1 cellular context compared by ENCODE assay signal in the genomic region with DNA sequence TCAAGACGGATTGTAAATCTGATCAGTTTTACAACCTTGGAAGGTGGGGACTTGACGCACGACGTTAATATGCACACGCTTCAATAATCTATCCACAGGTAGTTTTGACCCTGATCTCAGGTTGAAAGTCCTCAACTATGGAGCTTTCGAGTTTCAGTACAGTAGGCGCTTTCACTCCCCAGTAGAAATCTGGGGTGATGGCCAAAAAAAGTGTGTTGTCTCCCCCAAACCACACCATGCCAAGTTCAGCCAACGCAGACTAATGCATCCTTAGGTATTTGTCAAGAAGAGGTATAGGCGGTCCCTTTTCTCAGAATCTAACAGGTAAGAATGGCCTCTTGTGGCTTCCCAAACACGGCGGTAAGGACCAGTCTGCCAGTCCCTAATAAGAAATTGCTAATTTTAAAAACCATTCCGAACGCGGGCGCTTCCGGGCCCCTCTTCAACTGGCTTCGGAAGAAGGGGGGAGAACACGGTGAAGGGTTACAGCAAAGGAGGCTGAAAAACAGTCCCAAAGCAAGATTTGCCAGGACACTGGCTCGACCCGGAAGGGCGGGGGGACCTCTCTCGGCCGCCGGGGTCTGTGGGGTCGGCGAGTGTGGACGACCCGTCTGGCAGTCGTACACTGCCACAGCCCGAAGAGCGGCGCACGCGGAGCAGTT.
TF ChIP-seq lines count a peak whose summit lies in the region.

No MANE protein-coding gene starts in this region.

TF ChIP-seq in GM23338, 12 proteins besides CTCF, POLR2A, EP300 and RAD21 (continued from another document):
- TF ChIP-seq, protein P1, sequence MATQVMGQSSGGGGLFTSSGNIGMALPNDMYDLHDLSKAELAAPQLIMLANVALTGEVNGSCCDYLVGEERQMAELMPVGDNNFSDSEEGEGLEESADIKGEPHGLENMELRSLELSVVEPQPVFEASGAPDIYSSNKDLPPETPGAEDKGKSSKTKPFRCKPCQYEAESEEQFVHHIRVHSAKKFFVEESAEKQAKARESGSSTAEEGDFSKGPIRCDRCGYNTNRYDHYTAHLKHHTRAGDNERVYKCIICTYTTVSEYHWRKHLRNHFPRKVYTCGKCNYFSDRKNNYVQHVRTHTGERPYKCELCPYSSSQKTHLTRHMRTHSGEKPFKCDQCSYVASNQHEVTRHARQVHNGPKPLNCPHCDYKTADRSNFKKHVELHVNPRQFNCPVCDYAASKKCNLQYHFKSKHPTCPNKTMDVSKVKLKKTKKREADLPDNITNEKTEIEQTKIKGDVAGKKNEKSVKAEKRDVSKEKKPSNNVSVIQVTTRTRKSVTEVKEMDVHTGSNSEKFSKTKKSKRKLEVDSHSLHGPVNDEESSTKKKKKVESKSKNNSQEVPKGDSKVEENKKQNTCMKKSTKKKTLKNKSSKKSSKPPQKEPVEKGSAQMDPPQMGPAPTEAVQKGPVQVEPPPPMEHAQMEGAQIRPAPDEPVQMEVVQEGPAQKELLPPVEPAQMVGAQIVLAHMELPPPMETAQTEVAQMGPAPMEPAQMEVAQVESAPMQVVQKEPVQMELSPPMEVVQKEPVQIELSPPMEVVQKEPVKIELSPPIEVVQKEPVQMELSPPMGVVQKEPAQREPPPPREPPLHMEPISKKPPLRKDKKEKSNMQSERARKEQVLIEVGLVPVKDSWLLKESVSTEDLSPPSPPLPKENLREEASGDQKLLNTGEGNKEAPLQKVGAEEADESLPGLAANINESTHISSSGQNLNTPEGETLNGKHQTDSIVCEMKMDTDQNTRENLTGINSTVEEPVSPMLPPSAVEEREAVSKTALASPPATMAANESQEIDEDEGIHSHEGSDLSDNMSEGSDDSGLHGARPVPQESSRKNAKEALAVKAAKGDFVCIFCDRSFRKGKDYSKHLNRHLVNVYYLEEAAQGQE (IDR thresholded peaks at IDR 0.05; ENCODE audit: unreplicated experiment) = no peak
- no peak for TF ChIP-seq NANOG (IDR thresholded peaks at IDR 0.05; ENCODE audit: borderline replicate concordance)
- TF ChIP-seq CREB1 (CRISPR knock-in tag; IDR thresholded peaks at IDR 0.05; ENCODE audit: low read depth) = no peak
- no peak for TF ChIP-seq STAT1 (IDR thresholded peaks at IDR 0.05; ENCODE audit: unreplicated experiment)
- no peak for TF ChIP-seq ZNF462 (CRISPR knock-in tag; IDR thresholded peaks at IDR 0.05)
- TF ChIP-seq POLR2AphosphoS5 (IDR thresholded peaks at IDR 0.05; ENCODE audit: low read depth) = no peak
- no peak for TF ChIP-seq ZNF114 (CRISPR knock-in tag; IDR thresholded peaks at IDR 0.05)
TF ChIP-seq in GM23338: peak in this region for 0.
